In the genomic region with DNA sequence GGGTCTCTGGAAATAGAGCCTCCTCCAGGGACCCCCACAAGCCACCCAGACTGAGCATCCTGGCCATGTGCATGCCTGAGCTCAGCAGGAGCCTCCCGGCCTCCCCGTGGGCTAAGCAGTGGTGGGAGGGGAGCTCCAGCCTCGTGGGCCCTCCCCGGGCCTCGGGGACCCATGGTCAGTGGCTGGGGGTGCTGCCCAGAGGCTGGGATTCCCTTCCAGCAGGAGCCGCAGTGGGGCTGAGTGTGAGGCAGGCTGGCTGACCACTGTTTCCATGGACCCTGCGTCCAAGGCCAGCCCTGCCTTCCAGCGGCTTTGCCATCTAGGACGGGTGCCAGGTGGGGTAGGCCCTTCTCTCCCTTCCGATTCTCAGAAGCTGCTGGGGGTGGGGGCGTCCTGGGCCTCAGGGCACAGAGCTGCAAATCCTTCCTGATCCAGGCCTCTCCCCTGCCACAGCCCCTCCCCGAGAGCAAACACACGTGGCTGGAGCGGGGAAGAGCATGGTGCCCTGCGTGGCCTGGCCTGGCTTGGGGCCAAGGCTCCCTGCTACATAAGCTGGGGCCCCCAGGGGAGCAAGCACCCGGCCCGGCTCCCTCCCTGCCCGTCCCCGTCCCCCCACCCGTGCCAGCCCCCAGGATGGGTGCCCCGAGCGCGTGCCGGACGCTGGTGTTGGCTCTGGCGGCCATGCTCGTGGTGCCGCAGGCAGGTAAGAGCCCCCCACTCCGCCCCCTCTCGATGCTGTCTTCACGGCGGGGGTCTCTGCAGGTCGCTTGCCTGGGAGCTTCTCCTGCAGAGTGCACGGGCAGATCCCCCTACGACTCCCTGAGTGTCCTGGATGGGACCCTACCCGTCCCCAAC, we compare ENCODE assay signal across 1 cellular context.
TF ChIP-seq lines count a peak whose summit lies in the region.

MUC5B (plus strand) TSS at position 576 of the 855 bp plus-strand sequence; CDS start at position 634, 58 bp downstream.

TF ChIP-seq in A549, 52 proteins besides CTCF, POLR2A, EP300 and RAD21 (continued from another document):
- TF ChIP-seq, protein P1, sequence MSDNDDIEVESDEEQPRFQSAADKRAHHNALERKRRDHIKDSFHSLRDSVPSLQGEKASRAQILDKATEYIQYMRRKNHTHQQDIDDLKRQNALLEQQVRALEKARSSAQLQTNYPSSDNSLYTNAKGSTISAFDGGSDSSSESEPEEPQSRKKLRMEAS (IDR thresholded peaks at IDR 0.05), result peak; percentile 58; the same call in 1 of the 2 replicates
- peak; percentile 22; the same call in 1 of the 3 replicates for TF ChIP-seq SMC3 (IDR thresholded peaks at IDR 0.05)
- TF ChIP-seq JUN (IDR thresholded peaks at IDR 0.05), result peak in 1 of 2 experiments; percentile 61; a peak in 3 of 5 replicates
- TF ChIP-seq CHD4 (IDR thresholded peaks at IDR 0.05; ENCODE audit: borderline replicate concordance), result no peak
- TF ChIP-seq NPAS2 (CRISPR knock-in tag; IDR thresholded peaks at IDR 0.05; ENCODE audit: borderline replicate concordance), result no peak
